ENCODE assay signal across 8 cellular contexts in the genomic region with DNA sequence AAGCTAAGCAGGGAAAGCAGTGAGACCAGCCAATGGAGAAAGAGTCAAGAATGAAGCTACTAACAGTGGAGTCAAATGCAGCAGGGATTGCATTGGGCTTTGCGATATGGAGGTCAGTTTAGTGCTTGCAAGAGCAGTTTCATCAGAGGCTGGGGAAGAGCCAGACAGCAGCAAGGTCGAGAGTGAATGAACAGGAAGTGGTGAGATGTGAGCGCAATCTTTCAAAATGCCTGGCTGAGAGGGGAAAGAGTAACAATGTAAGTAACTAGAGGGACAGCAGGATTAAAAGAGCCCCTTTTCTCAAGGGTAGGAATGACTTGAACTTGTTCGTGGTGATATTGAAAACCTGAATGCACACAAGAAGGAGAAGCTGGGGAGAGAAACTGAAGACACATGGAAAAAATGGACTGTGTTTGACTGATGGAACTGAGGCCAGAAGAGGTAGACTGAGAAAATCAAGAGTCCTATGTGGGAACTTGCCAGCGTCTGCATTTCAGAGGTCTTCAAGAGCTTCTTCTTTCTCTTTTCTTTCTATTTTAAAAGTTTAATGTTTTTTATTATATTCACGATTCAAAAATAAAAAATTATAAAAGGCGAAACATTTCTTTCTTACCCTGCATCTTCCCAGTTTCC. TPM values are rescaled to one million over a fixed set of nuclear protein-coding genes. Genes with fewer than 3 reads are reported as not detected.
DNase-seq lines count a peak whose midpoint lies in the region; ATAC-seq lines count a peak whose summit lies in the region.

No MANE protein-coding gene starts in this region.

- DNase-seq in M059J (ENCODE audit: low read depth) (peak; percentile 47), non-pigmented ciliary epithelial cell (ENCODE audit: low read depth) (peak; percentile 38), putamen (ENCODE audit: low spot score) (no peak), dedifferentiated amniotic fluid mesenchymal stem cell (ENCODE audit: extremely low spot score) (no peak)

- peaks cover 45% of the 10 kb centered on the region for H3K4me1 Mint-ChIP-seq in activated naive CD4-positive, alpha-beta T cell treated with anti-CD3 and anti-CD28 coated beads, Interleukin-2, amount 50 U/mL, for 24 hours

- ATAC-seq in GM18502 (IDR thresholded peaks at IDR 0.05; ENCODE audit: poor library complexity, unreplicated experiment) (peak; percentile 86), GM21825 (IDR thresholded peaks at IDR 0.05; ENCODE audit: unreplicated experiment) (peak; percentile 91), GM19324 (IDR thresholded peaks at IDR 0.05; ENCODE audit: low FRiP score, unreplicated experiment) (no peak)

- H3K27ac Mint-ChIP-seq in activated naive CD4-positive, alpha-beta T cell treated with anti-CD3 and anti-CD28 coated beads, Interleukin-2, amount 50 U/mL, for 24 hours = peak overlapping the region; percentile 79

- H3K27me3 Mint-ChIP-seq in activated naive CD4-positive, alpha-beta T cell treated with anti-CD3 and anti-CD28 coated beads, Interleukin-2, amount 50 U/mL, for 24 hours = no peaks in the 10 kb centered on the region

- H3K4me3 Mint-ChIP-seq in activated naive CD4-positive, alpha-beta T cell treated with anti-CD3 and anti-CD28 coated beads, Interleukin-2, amount 50 U/mL, for 24 hours = peak overlapping the region; percentile 58

- no peaks in the 10 kb centered on the region for H3K36me3 Mint-ChIP-seq in activated naive CD4-positive, alpha-beta T cell treated with anti-CD3 and anti-CD28 coated beads, Interleukin-2, amount 50 U/mL, for 24 hours

- no peaks in the 10 kb centered on the region for H3K9me3 Mint-ChIP-seq in activated naive CD4-positive, alpha-beta T cell treated with anti-CD3 and anti-CD28 coated beads, Interleukin-2, amount 50 U/mL, for 24 hours

RNA-seq across cellular contexts. Expression of a gene that starts 30.6 kb away (rescaled TPM):
- 3.4 and 10.2 TPM in 2 replicates for total RNA-seq in M059J (2014; rRNA removed; shearing (Covaris generic))

RNA-seq across cellular contexts. Expression of a gene that starts 40.5 kb away (rescaled TPM):
- 33.0 and 33.9 TPM in 2 replicates for total RNA-seq in M059J (2014; rRNA removed; shearing (Covaris generic))

Comparison
In these comparisons a context has a peak if more than half of its experiments do, and no peak if none do; other contexts are left out.
1. DNase-seq: peak in M059J (single experiment) and non-pigmented ciliary epithelial cell (single experiment); none in putamen (single experiment) and dedifferentiated amniotic fluid mesenchymal stem cell (single experiment).